19 cellular contexts compared by ENCODE assay signal in genomic region chr9:14051459-14051858, GRCh38.
"Had no signal": no experiment of that assay in that cellular context is flagged by ENCODE, and none has a peak within 500 bp of the region (broad histone marks: within the 10 kb centered on the region; RNA-seq: fewer than 3 reads in every experiment).

No MANE protein-coding gene starts in this region.

- H3K4me2 ChIP-seq: neural progenitor cell had no signal

- ATAC-seq: lower lobe of right lung had no signal

- H3K9ac ChIP-seq: neural progenitor cell had no signal

- H3K27ac ChIP-seq: lower lobe of right lung, neural progenitor cell, ovary, SK-N-MC, suprapubic skin had no signal

- H2AFZ ChIP-seq: neural progenitor cell had no signal

- H3K27me3 ChIP-seq: neural progenitor cell, ovary, suprapubic skin had no signal

- H3K36me3 Mint-ChIP-seq: activated naive CD4-positive, alpha-beta T cell treated with anti-CD3 and anti-CD28 coated beads, Interleukin-2, amount 50 U/mL, for 24 hours; brain; neural progenitor cell had no signal

- H3K36me3 ChIP-seq: lower lobe of right lung, neural progenitor cell, ovary, suprapubic skin had no signal

- DNase-seq: activated CD4-positive, alpha-beta memory T cell treated with anti-CD3 and anti-CD28 coated beads, Interleukin-2, amount 10 ng/mL, durations not matched to agents 7 days and 5 days; activated CD4-positive, alpha-beta T cell treated with anti-CD3 and anti-CD28 coated beads for 4 hours; activated effector memory CD4-positive, alpha-beta T cell treated with anti-CD3 and anti-CD28 coated beads, Interleukin-2, amount 50 U/mL, for 16 hours; activated T-cell treated with anti-CD3 and anti-CD28 coated beads, Interleukin-2, amount 50 U/mL, for 48 hours; amniotic stem cell; dermis blood vessel endothelial cell; erythroblast; foreskin melanocyte; head of caudate nucleus; lower lobe of right lung; ovary; stimulated activated CD4-positive, alpha-beta T cell treated with anti-CD3 and anti-CD28 coated beads, Interleukin-4, amount 100 ng/mL, for 1 hour; stimulated activated naive CD4-positive, alpha-beta T cell had no signal

- H3K27me3 Mint-ChIP-seq: activated CD4-positive, alpha-beta memory T cell treated with anti-CD3 and anti-CD28 coated beads, Interleukin-2, amount 10 ng/mL, durations not matched to agents 7 days and 5 days; activated naive CD4-positive, alpha-beta T cell treated with anti-CD3 and anti-CD28 coated beads, Interleukin-2, amount 50 U/mL, for 24 hours; brain; type B pancreatic cell had no signal

- H3K27ac Mint-ChIP-seq: activated CD4-positive, alpha-beta memory T cell treated with anti-CD3 and anti-CD28 coated beads, Interleukin-2, amount 10 ng/mL, durations not matched to agents 7 days and 5 days; activated naive CD4-positive, alpha-beta T cell treated with anti-CD3 and anti-CD28 coated beads, Interleukin-2, amount 50 U/mL, for 24 hours; brain; neural progenitor cell; type B pancreatic cell had no signal

- H3K4me3 ChIP-seq: lower lobe of right lung, neural progenitor cell, ovary, SK-N-MC, suprapubic skin had no signal

- H3K4me3 Mint-ChIP-seq: activated CD4-positive, alpha-beta memory T cell treated with anti-CD3 and anti-CD28 coated beads, Interleukin-2, amount 10 ng/mL, durations not matched to agents 7 days and 5 days; activated naive CD4-positive, alpha-beta T cell treated with anti-CD3 and anti-CD28 coated beads, Interleukin-2, amount 50 U/mL, for 24 hours; brain; neural progenitor cell; type B pancreatic cell had no signal

- H3K9me3 Mint-ChIP-seq: activated CD4-positive, alpha-beta memory T cell treated with anti-CD3 and anti-CD28 coated beads, Interleukin-2, amount 10 ng/mL, durations not matched to agents 7 days and 5 days; activated naive CD4-positive, alpha-beta T cell treated with anti-CD3 and anti-CD28 coated beads, Interleukin-2, amount 50 U/mL, for 24 hours; brain had no signal

- H3K9me3 ChIP-seq: lower lobe of right lung, ovary, suprapubic skin had no signal

- H3K4me1 Mint-ChIP-seq: activated CD4-positive, alpha-beta memory T cell treated with anti-CD3 and anti-CD28 coated beads, Interleukin-2, amount 10 ng/mL, durations not matched to agents 7 days and 5 days; activated naive CD4-positive, alpha-beta T cell treated with anti-CD3 and anti-CD28 coated beads, Interleukin-2, amount 50 U/mL, for 24 hours had no signal
